ENCODE assay signal across 11 cellular contexts in genomic region chr1:99644302-99645004, GRCh38. TPM values are rescaled to one million over a fixed set of nuclear protein-coding genes. Genes with fewer than 3 reads are reported as not detected.
DNase-seq lines count a peak whose midpoint lies in the region; ATAC-seq and TF ChIP-seq lines count a peak whose summit lies in the region.
"Had no signal": no experiment of that assay in that cellular context is flagged by ENCODE, and none has a peak within 500 bp of the region (broad histone marks: within the 10 kb centered on the region; RNA-seq: fewer than 3 reads in every experiment).

No MANE protein-coding gene starts in this region.

- H3K9me3 ChIP-seq in skeletal muscle satellite cell (replicated peaks; ENCODE audit: low read length) (no peaks in the 10 kb centered on the region), ascending aorta (no peaks in the 10 kb centered on the region), Caco-2 (no peaks in the 10 kb centered on the region)

- H3K4me1 ChIP-seq in skeletal muscle satellite cell (ENCODE audit: control insufficient read depth, insufficient read depth, low read length): peaks cover 20% of the 10 kb centered on the region
- no peaks in the 10 kb centered on the region for H3K4me1 ChIP-seq in ascending aorta
- no peaks in the 10 kb centered on the region for H3K4me1 ChIP-seq in Caco-2

- peak; percentile 62 for ATAC-seq in GM18870 (IDR thresholded peaks at IDR 0.05; ENCODE audit: unreplicated experiment)
- no peak for ATAC-seq in GM18505 (IDR thresholded peaks at IDR 0.05; ENCODE audit: unreplicated experiment)

- H3K27ac Mint-ChIP-seq in Caco-2 (ENCODE audit: unreplicated experiment): no peak overlapping the region
- H3K27ac Mint-ChIP-seq: CD4-positive, alpha-beta memory T cell had no signal

- TF ChIP-seq CTCF in ascending aorta (IDR thresholded peaks at IDR 0.05) (no peak), Caco-2 (IDR thresholded peaks at IDR 0.05; ENCODE audit: insufficient read depth in 1 of 2, low read depth in 1 of 2, low read length in 1 of 2, severe bottlenecking in 1 of 2, unreplicated experiment in 1 of 2) (no peak)

- CTCF ChIA-PET in Caco-2 (lab: Charles Lee): no interaction called here

- H3K27me3 Mint-ChIP-seq in Caco-2 (ENCODE audit: insufficient read depth, unreplicated experiment): no peaks in the 10 kb centered on the region

- intact Hi-C loops in ascending aorta (cut with DNase I) (no loop called here), Caco-2 (cut with micrococcal nuclease; ENCODE audit: unreplicated experiment) (loop anchor here (10.0 kb wide), 1 partner anchor 120 kb away; no protein-coding TSS in a partner anchor)

- H3K9ac ChIP-seq in skeletal muscle satellite cell (ENCODE audit: low read depth, low read length): peak overlapping the region; percentile 5

- no peaks in the 10 kb centered on the region for H3K9me3 Mint-ChIP-seq in Caco-2 (ENCODE audit: unreplicated experiment)
- H3K9me3 Mint-ChIP-seq: CD4-positive, alpha-beta memory T cell had no signal

- H3K4me2 ChIP-seq in skeletal muscle satellite cell (ENCODE audit: low read length): no peak overlapping the region

- no peak for TF ChIP-seq POLR2A in GM18505 (IDR thresholded peaks at IDR 0.05; ENCODE audit: borderline replicate concordance, extremely low read depth, insufficient read depth, insufficient read length)

- H3K27me3 ChIP-seq in skeletal muscle satellite cell (ENCODE audit: control insufficient read depth, insufficient read depth, low read length) (no peaks in the 10 kb centered on the region), ascending aorta (no peaks in the 10 kb centered on the region), Caco-2 (replicated peaks; ENCODE audit: control insufficient read depth, insufficient read depth, low read length) (no peaks in the 10 kb centered on the region)

- H3K4me3 ChIP-seq in skeletal muscle satellite cell (ENCODE audit: low read length): no peak overlapping the region
- no peak overlapping the region for H3K4me3 ChIP-seq in ascending aorta
- H3K4me3 ChIP-seq in Caco-2 (ENCODE audit: low read depth, low read length): no peak overlapping the region

- no peaks in the 10 kb centered on the region for H3K36me3 Mint-ChIP-seq in Caco-2 (ENCODE audit: insufficient read depth, unreplicated experiment)
- H3K36me3 Mint-ChIP-seq: CD4-positive, alpha-beta memory T cell had no signal

- H3K27ac ChIP-seq in epithelial cell of prostate (peak overlapping the region; percentile 67), ascending aorta (no peak overlapping the region)

- in situ Hi-C loops in ACHN (cut with HindIII; ENCODE audit: low pct_ligation_motif_present, low pct_unique_long_range_greater_than_20kb, low sequenced_read_pairs): no loop called here

- POLR2A ChIA-PET in Caco-2 (lab: Charles Lee): no interaction called here

- H3K36me3 ChIP-seq in skeletal muscle satellite cell (ENCODE audit: insufficient read depth, low read length) (no peaks in the 10 kb centered on the region), ascending aorta (no peaks in the 10 kb centered on the region), Caco-2 (ENCODE audit: control insufficient read depth, insufficient read depth, low read length) (no peaks in the 10 kb centered on the region)

- DNase-seq in NCI-H446 treated with DMSO at 0.1 percent for 48 hours (lab: John Stamatoyannopoulos, UW) (peak; percentile 22), epithelial cell of prostate (ENCODE audit: low read depth, low spot score) (no peak), ascending aorta (ENCODE audit: low spot score in 2 of 2) (no peak), ACHN (no peak), Caco-2 (no peak)
- DNase-seq: activated CD8-positive, alpha-beta memory T cell treated with anti-CD3 and anti-CD28 coated beads, Interleukin-2, amount 50 U/mL, for 48 hours; CD4-positive, alpha-beta memory T cell; NCI-H1092 had no signal

- BruUV-seq in Caco-2 (replicated peaks; lab: Mats Ljungman, UMichigan): no TSS peak

- no peak overlapping the region for H3K4me3 Mint-ChIP-seq in Caco-2 (ENCODE audit: unreplicated experiment)
- H3K4me3 Mint-ChIP-seq: CD4-positive, alpha-beta memory T cell had no signal

- H3K4me1 Mint-ChIP-seq in Caco-2 (ENCODE audit: low read depth, unreplicated experiment): peaks cover 6% of the 10 kb centered on the region
- H3K4me1 Mint-ChIP-seq: CD4-positive, alpha-beta memory T cell had no signal

RNA-seq across cellular contexts. Expression of gene PALMD, which starts 1.5 kb away (rescaled TPM):
- 2.0 and 3.7 TPM in 2 replicates for total RNA-seq in skeletal muscle satellite cell (2012; rRNA removed)
- total RNA-seq in ascending aorta (34.4 TPM), Caco-2 (2022) (0.28 TPM in 1 of 2 replicates, not detected in the other)
- total RNA-seq: CD4-positive, alpha-beta memory T cell had no signal

Comparison
In these comparisons a context has a peak if more than half of its experiments do, and no peak if none do; other contexts are left out.
1. RNA of gene PALMD, which starts 1.5 kb away (total RNA-seq): 34.4 TPM in ascending aorta (single experiment); 0.28 TPM in Caco-2; every median in the first group is over 10 times any median in the second.